Comparison of ENCODE assay signal across 10 cellular contexts in the genomic region with DNA sequence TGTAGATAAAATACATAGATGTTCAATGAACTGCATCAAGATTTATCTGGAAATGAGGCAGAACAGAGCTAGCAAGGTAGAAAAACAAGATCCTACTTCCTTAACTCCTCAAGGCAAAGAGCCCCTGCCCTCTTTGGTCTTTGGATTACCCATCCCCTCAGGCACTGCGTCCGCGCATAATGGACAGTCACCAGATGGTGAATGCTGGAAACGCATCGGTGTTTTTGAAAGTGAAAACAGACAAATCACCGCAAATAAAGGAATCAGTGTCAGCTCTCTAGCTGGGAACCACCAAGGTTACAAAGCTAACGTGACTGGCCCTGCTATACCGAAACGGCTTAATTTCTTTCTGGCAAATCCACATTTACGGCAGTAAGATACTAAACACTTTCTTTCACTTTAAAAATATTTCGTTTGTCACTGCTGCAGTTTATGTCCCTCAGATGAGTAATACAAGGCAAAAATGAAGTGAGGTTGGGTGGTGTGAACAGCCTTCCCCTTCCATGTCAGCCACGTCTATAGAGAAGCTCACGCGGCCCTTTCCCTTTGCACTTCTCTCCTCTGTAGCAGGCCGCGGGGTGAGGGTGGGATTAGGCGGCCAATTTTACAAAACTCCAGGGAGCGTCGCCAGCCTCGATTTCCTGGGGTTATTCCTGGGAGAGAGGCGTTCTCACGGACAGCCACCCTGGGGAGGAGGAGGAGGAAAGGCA. TPM values are rescaled to one million over a fixed set of nuclear protein-coding genes. Genes with fewer than 3 reads are reported as not detected.
DNase-seq lines count a peak whose midpoint lies in the region; ATAC-seq, FAIRE-seq and TF ChIP-seq lines count a peak whose summit lies in the region.
"Had no signal": no experiment of that assay in that cellular context is flagged by ENCODE, and none has a peak within 500 bp of the region (broad histone marks: within the 10 kb centered on the region; RNA-seq: fewer than 3 reads in every experiment).

No MANE protein-coding gene starts in this region.

- H3K4me3 ChIP-seq in A549: peak overlapping the region; percentile 35
- H3K4me3 ChIP-seq in HUES48 (ENCODE audit: low read depth, low read length): peak overlapping the region; percentile 69
- peak overlapping the region; percentile 10 to 28 for H3K4me3 ChIP-seq in duodenal mucosa (ENCODE audit: low read depth in 1 of 2, low read length in 2 of 2)

- H3K27me3 ChIP-seq in HUES48 (ENCODE audit: control insufficient read depth, insufficient read depth, low read length) (peaks cover 64% of the 10 kb centered on the region), duodenal mucosa (ENCODE audit: control insufficient read depth in 1 of 2, insufficient read depth in 2 of 2, low read length in 2 of 2) (peaks cover 27 to 38% of the 10 kb centered on the region in 2 donors)

- H3K36me3 Mint-ChIP-seq in natural killer cell: peaks cover 14% of the 10 kb centered on the region

- H3K36me3 ChIP-seq in HUES48 (ENCODE audit: control insufficient read depth, insufficient read depth, low read length) (no peaks in the 10 kb centered on the region), duodenal mucosa (ENCODE audit: control insufficient read depth in 1 of 2, insufficient read depth in 2 of 2, low read length in 2 of 2) (no peaks in the 10 kb centered on the region)

- peaks cover 44 to 60% of the 10 kb centered on the region in 2 donors for H3K27me3 Mint-ChIP-seq in natural killer cell (ENCODE audit: low read depth in 2 of 2)

- H3K27ac Mint-ChIP-seq in natural killer cell: no peak overlapping the region

- no peak for TF ChIP-seq POLR2A in A549 (IDR thresholded peaks at IDR 0.05; ENCODE audit: low read length)

- intact Hi-C loops in natural killer cell (cut with micrococcal nuclease): no loop called here

- DNase-seq in A549 (ENCODE audit: low read depth in 1 of 2, low spot score in 1 of 2) (no peak), natural killer cell (no peak), SIG-M5 treated with dmso at 0.1 percent for 504 hours (lab: John Stamatoyannopoulos, UW; ENCODE audit: unreplicated experiment) (no peak), UCSD-AML1 (lab: John Stamatoyannopoulos, UW; ENCODE audit: unreplicated experiment) (no peak)
- no peak for DNase-seq in NK-92 treated with Interleukin-12 subunit alpha and Interleukin-12 subunit beta, amount 100 ng/mL, for 24 hours (lab: John Stamatoyannopoulos, UW)
- DNase-seq: EL, MV-4-11 had no signal

- no peak for FAIRE-seq in A549 (lab: Jason Lieb, UNC)

- no peak for TF ChIP-seq EP300 in A549 (IDR thresholded peaks at IDR 0.05)

- H3K9me3 Mint-ChIP-seq in natural killer cell: peaks cover 3 to 6% of the 10 kb centered on the region in 2 donors

- H3K9ac ChIP-seq in HUES48 (ENCODE audit: low read depth, low read length) (no peak overlapping the region), duodenal mucosa (ENCODE audit: low read depth in 1 of 2, low read length in 2 of 2) (no peak overlapping the region)

- peaks cover 13 to 16% of the 10 kb centered on the region in 2 donors for H3K4me1 Mint-ChIP-seq in natural killer cell

- H3K4me3 Mint-ChIP-seq in natural killer cell: peak overlapping the region; percentile 58

- POLR2A ChIA-PET in A549 (lab: Yijun Ruan, JAX): no interaction called here

- ATAC-seq in A549: no peak
- ATAC-seq in natural killer cell: peak; percentile 41 to 62 (median 45)
- no peak for ATAC-seq in GM21447 (IDR thresholded peaks at IDR 0.05; ENCODE audit: unreplicated experiment)

- CTCF ChIA-PET in A549 (lab: Yijun Ruan, JAX): no interaction called here

- no peaks in the 10 kb centered on the region for H3K4me1 ChIP-seq in A549
- H3K4me1 ChIP-seq in HUES48 (ENCODE audit: control insufficient read depth, insufficient read depth, low read length): peaks cover 4% of the 10 kb centered on the region
- H3K4me1 ChIP-seq in duodenal mucosa (ENCODE audit: control insufficient read depth in 1 of 2, insufficient read depth in 2 of 2, low read length in 2 of 2): peaks cover 0 to 5% of the 10 kb centered on the region in 2 donors

- H3K4me2 ChIP-seq in A549: peak overlapping the region; percentile 75

- 26% methylated on average over 21 of the region's 22 CpGs for WGBS in A549 (ENCODE audit: missing lambda C conversion rate)

- H3K27ac ChIP-seq in A549: no peak overlapping the region
- no peak overlapping the region for H3K27ac ChIP-seq in HUES48 (ENCODE audit: low read depth, low read length)
- H3K27ac ChIP-seq in duodenal mucosa (ENCODE audit: low read depth, low read length): no peak overlapping the region

- TF ChIP-seq CTCF in A549 (IDR thresholded peaks at IDR 0.05) (no peak), natural killer cell (IDR thresholded peaks at IDR 0.05) (no peak)

- no peak for TF ChIP-seq RAD21 in A549 (conservative IDR thresholded peaks at IDR 0.05 in 1 of 2, IDR thresholded peaks at IDR 0.05 in 1 of 2)

- H3K9me3 ChIP-seq in A549 (peaks cover 13% of the 10 kb centered on the region; the same call in 2 of the 3 replicates), HUES48 (ENCODE audit: control insufficient read depth, insufficient read depth, low read length) (no peaks in the 10 kb centered on the region), duodenal mucosa (ENCODE audit: control insufficient read depth in 1 of 2, low read length in 2 of 2) (no peaks in the 10 kb centered on the region)

TF ChIP-seq in A549, 52 proteins besides CTCF, POLR2A, EP300 and RAD21:
- no peak for TF ChIP-seq JUN (IDR thresholded peaks at IDR 0.05)
- no peak for TF ChIP-seq FOSB (CRISPR knock-in tag; IDR thresholded peaks at IDR 0.05)
- no peak for TF ChIP-seq BHLHE40 (IDR thresholded peaks at IDR 0.05; ENCODE audit: low read depth, low read length)
TF ChIP-seq in A549: peak in this region for 0.

RNA-seq across cellular contexts. Expression of gene GALR1, which starts 0.6 kb away (rescaled TPM):
- polyA plus RNA-seq in A549 (2011; rRNA removed) (not detected in 2 replicates), A549 (2017; fragmentation: RNase III; extraction: RNeasy Plus Mini Kit Qiagen cat#74134 plus additional on column Dnase treatment) (not detected in 3 replicates)
- polyA plus RNA-seq in A549 (2012; cell fraction: cytosol; rRNA removed): not detected in 2 replicates
- not detected in 2 replicates for polyA plus RNA-seq in A549 (2012; cell fraction: nucleus; rRNA removed)
- not detected in 2 replicates for polyA minus RNA-seq in A549 (2011; rRNA and poly(A)+ RNA removed)
- total RNA-seq in natural killer cell: not detected

Comparison
In these comparisons a context has a peak if more than half of its experiments do, and no peak if none do; other contexts are left out.
1. ATAC-seq: peak in natural killer cell (3 of 3); none in A549 (0 of 2) and GM21447 (single experiment).
2. H3K4me3 ChIP-seq: peak in every context shown above with its lines; median percentile 69 in HUES48; 35 in A549; 19 in duodenal mucosa.